ENCODE assay signal across 14 cellular contexts in the genomic region with DNA sequence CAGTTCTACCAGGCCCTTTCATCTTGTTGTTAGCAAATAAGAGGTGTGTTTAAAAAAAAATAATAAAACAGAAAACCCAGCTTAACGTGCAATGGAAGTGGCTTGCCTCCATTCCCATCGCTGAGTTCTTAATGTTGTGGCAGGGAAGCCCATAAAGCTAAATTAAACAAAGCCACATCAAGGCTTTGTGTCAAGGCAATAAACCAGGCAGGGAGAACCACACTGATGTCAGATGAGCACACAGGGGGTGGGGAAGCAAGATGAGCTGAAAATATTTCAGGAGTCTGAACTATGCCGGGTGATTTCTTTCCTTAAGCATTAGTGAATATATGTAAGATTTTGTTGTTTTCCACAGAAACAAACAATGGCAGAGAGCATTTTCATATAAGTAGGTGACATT.
DNase-seq lines count a peak whose midpoint lies in the region; ATAC-seq and TF ChIP-seq lines count a peak whose summit lies in the region.
"Had no signal": no experiment of that assay in that cellular context is flagged by ENCODE, and none has a peak within 500 bp of the region (broad histone marks: within the 10 kb centered on the region; RNA-seq: fewer than 3 reads in every experiment).

No MANE protein-coding gene starts in this region.

- DNase-seq in activated naive CD8-positive, alpha-beta T cell treated with anti-CD3 and anti-CD28 coated beads, Interleukin-2, amount 10 ng/mL, durations not matched to agents 7 days and 5 days: no peak
- DNase-seq in activated naive CD8-positive, alpha-beta T cell treated with anti-CD3 and anti-CD28 coated beads for 36 hours: no peak
- DNase-seq in NCI-H774 (lab: John Stamatoyannopoulos, UW) (peak; percentile 30), DMS 273 treated with DMSO at 0.1 percent for 48 hours (lab: John Stamatoyannopoulos, UW) (no peak), psoas muscle (no peak)
- DNase-seq: cortex of kidney, NCI-H1436, small intestine had no signal

- POLR2A ChIA-PET in activated naive CD8-positive, alpha-beta T cell treated with anti-CD3 and anti-CD28 coated beads, Interleukin-2, amount 10 ng/mL, durations not matched to agents 7 days and 5 days (lab: Charles Lee): no interaction called here

- H3K27me3 ChIP-seq in iPS-20b (ENCODE audit: insufficient read depth, low read length) (no peaks in the 10 kb centered on the region), psoas muscle (ENCODE audit: insufficient read depth in 3 of 3, low read length in 2 of 3) (no peaks in the 10 kb centered on the region)

- TF ChIP-seq CTCF in psoas muscle (IDR thresholded peaks at IDR 0.05): no peak

- peaks cover 35% of the 10 kb centered on the region for H3K4me1 Mint-ChIP-seq in activated naive CD8-positive, alpha-beta T cell treated with anti-CD3 and anti-CD28 coated beads, Interleukin-2, amount 10 ng/mL, durations not matched to agents 7 days and 5 days
- H3K4me1 Mint-ChIP-seq in activated naive CD8-positive, alpha-beta T cell treated with anti-CD3 and anti-CD28 coated beads for 36 hours: peaks cover 60% of the 10 kb centered on the region

- H3K36me3 Mint-ChIP-seq in activated naive CD8-positive, alpha-beta T cell treated with anti-CD3 and anti-CD28 coated beads, Interleukin-2, amount 10 ng/mL, durations not matched to agents 7 days and 5 days: peaks cover 4% of the 10 kb centered on the region
- no peaks in the 10 kb centered on the region for H3K36me3 Mint-ChIP-seq in activated naive CD8-positive, alpha-beta T cell treated with anti-CD3 and anti-CD28 coated beads for 36 hours

- H3K9me3 Mint-ChIP-seq in activated naive CD8-positive, alpha-beta T cell treated with anti-CD3 and anti-CD28 coated beads, Interleukin-2, amount 10 ng/mL, durations not matched to agents 7 days and 5 days: no peaks in the 10 kb centered on the region
- H3K9me3 Mint-ChIP-seq in activated naive CD8-positive, alpha-beta T cell treated with anti-CD3 and anti-CD28 coated beads for 36 hours: no peaks in the 10 kb centered on the region
- H3K9me3 Mint-ChIP-seq: activated T-helper 17 cell treated with anti-CD3 and anti-CD28 coated beads, Interleukin-2, amount 50 U/mL, for 72 hours had no signal

- intact Hi-C loops in psoas muscle (cut with DNase I): no loop called here

- peak; percentile 40 for ATAC-seq in activated naive CD8-positive, alpha-beta T cell treated with anti-CD3 and anti-CD28 coated beads, Interleukin-2, amount 10 ng/mL, durations not matched to agents 7 days and 5 days (ENCODE audit: low read depth)
- no peak for ATAC-seq in psoas muscle
- no peak for ATAC-seq in GM18502 (IDR thresholded peaks at IDR 0.05; ENCODE audit: poor library complexity, unreplicated experiment)
- no peak for ATAC-seq in HG03045 (IDR thresholded peaks at IDR 0.05; ENCODE audit: unreplicated experiment)
- ATAC-seq: activated T-helper 17 cell treated with anti-CD3 and anti-CD28 coated beads, Interleukin-2, amount 50 U/mL, for 72 hours; Panc1 had no signal

- 0 out of 2 replicates have a peak overlapping the region, but pooled peaks have one; percentile 46 for H3K4me3 ChIP-seq in iPS-20b (ENCODE audit: low read length)
- H3K4me3 ChIP-seq in psoas muscle: no peak overlapping the region

- H3K27ac Mint-ChIP-seq in activated naive CD8-positive, alpha-beta T cell treated with anti-CD3 and anti-CD28 coated beads, Interleukin-2, amount 10 ng/mL, durations not matched to agents 7 days and 5 days: no peak overlapping the region
- H3K27ac Mint-ChIP-seq in activated naive CD8-positive, alpha-beta T cell treated with anti-CD3 and anti-CD28 coated beads for 36 hours: no peak overlapping the region
- H3K27ac Mint-ChIP-seq: activated T-helper 17 cell treated with anti-CD3 and anti-CD28 coated beads, Interleukin-2, amount 50 U/mL, for 72 hours had no signal

- no peaks in the 10 kb centered on the region for H3K27me3 Mint-ChIP-seq in activated naive CD8-positive, alpha-beta T cell treated with anti-CD3 and anti-CD28 coated beads, Interleukin-2, amount 10 ng/mL, durations not matched to agents 7 days and 5 days
- no peaks in the 10 kb centered on the region for H3K27me3 Mint-ChIP-seq in activated naive CD8-positive, alpha-beta T cell treated with anti-CD3 and anti-CD28 coated beads for 36 hours
- H3K27me3 Mint-ChIP-seq: activated T-helper 17 cell treated with anti-CD3 and anti-CD28 coated beads, Interleukin-2, amount 50 U/mL, for 72 hours had no signal

- H3K36me3 ChIP-seq in iPS-20b (ENCODE audit: insufficient read depth, low read depth, low read length) (no peaks in the 10 kb centered on the region), psoas muscle (ENCODE audit: insufficient read depth in 1 of 2, low read depth in 1 of 2) (no peaks in the 10 kb centered on the region)

- H3K9me3 ChIP-seq in iPS-20b (ENCODE audit: insufficient read depth, low read depth, low read length) (no peaks in the 10 kb centered on the region), psoas muscle (no peaks in the 10 kb centered on the region)

- H3K4me3 Mint-ChIP-seq in activated naive CD8-positive, alpha-beta T cell treated with anti-CD3 and anti-CD28 coated beads, Interleukin-2, amount 10 ng/mL, durations not matched to agents 7 days and 5 days: peak overlapping the region; percentile 12
- H3K4me3 Mint-ChIP-seq in activated naive CD8-positive, alpha-beta T cell treated with anti-CD3 and anti-CD28 coated beads for 36 hours: no peak overlapping the region
- H3K4me3 Mint-ChIP-seq: activated T-helper 17 cell treated with anti-CD3 and anti-CD28 coated beads, Interleukin-2, amount 50 U/mL, for 72 hours had no signal

- 67 to 73% (median 73%) methylated on average over 3 of the region's 3 CpGs for WGBS in psoas muscle, 3 donors

- H3K9ac ChIP-seq in iPS-20b (ENCODE audit: low read depth, low read length): peak overlapping the region; percentile 45; the same call in 1 of the 2 replicates

- no peak overlapping the region for H3K27ac ChIP-seq in iPS-20b (ENCODE audit: low read length)
- no peak overlapping the region for H3K27ac ChIP-seq in psoas muscle
- H3K27ac ChIP-seq: HL-60 had no signal

- peaks cover 74% of the 10 kb centered on the region for H3K4me1 ChIP-seq in iPS-20b (ENCODE audit: insufficient read depth, low read length)
- H3K4me1 ChIP-seq in psoas muscle: peaks cover 6% of the 10 kb centered on the region
